ENCODE assay signal across 13 cellular contexts in the genomic region with DNA sequence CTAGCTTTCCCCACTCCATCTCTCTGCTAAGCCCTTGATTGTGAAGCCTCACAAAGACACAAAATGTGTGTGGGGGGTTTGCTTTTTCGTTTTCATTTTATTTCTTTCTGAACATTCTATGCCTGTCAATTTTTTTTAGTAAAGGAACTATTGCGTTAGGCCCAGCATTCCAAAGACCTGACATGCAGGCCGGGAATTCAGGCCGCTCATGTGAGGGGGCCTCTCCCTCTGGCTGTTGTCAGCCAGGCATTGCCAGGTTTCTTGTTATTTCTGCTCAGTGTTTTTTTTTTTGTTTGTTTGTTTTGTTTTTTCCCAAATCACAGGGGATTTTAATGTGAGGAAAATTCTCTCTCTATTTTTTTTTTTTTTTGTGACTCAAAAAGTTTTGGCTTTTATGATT. TPM values are rescaled to one million over a fixed set of nuclear protein-coding genes. Genes with fewer than 3 reads are reported as not detected.
DNase-seq lines count a peak whose midpoint lies in the region; ATAC-seq, FAIRE-seq and TF ChIP-seq lines count a peak whose summit lies in the region.
"Had no signal": no experiment of that assay in that cellular context is flagged by ENCODE, and none has a peak within 500 bp of the region (broad histone marks: within the 10 kb centered on the region; RNA-seq: fewer than 3 reads in every experiment).

No MANE protein-coding gene starts in this region.

- no peak overlapping the region for H3K4me2 ChIP-seq in neuronal stem cell (ENCODE audit: insufficient read depth, low read length, poor library complexity, severe bottlenecking)
- H3K4me2 ChIP-seq in HepG2 (ENCODE audit: low read depth, low read length): no peak overlapping the region

- CTCF ChIA-PET in AG04450 (lab: Charles Lee): no interaction called here
- CTCF ChIA-PET in HepG2 (lab: Yijun Ruan, JAX; ENCODE audit: low intra/inter-chr PET ratio, low total read pairs): no interaction called here

- H3K4me1 ChIP-seq in neuronal stem cell (ENCODE audit: control insufficient read depth in 2 of 2, insufficient read depth in 1 of 2, low read depth in 1 of 2, low read length in 2 of 2) (peaks cover 8 to 10% of the 10 kb centered on the region in 2 donors), HepG2 (ENCODE audit: insufficient read depth, low read length) (peaks cover 24% of the 10 kb centered on the region), prostate gland (replicated peaks) (no peaks in the 10 kb centered on the region)

- FAIRE-seq in HepG2 (lab: Jason Lieb, UNC): no peak

- H3K18ac ChIP-seq in neuronal stem cell (ENCODE audit: low read length): no peak overlapping the region

- H3K36me3 ChIP-seq in neuronal stem cell (replicated peaks in 1 of 2; ENCODE audit: control insufficient read depth in 2 of 2, insufficient read depth in 2 of 2, low read length in 2 of 2) (no peaks in the 10 kb centered on the region), HepG2 (replicated peaks in 1 of 2; ENCODE audit: control insufficient read depth in 1 of 2, insufficient read depth in 2 of 2, low read length in 2 of 2) (no peaks in the 10 kb centered on the region), prostate gland (no peaks in the 10 kb centered on the region)

- no peak overlapping the region for H2BK15ac ChIP-seq in neuronal stem cell (ENCODE audit: low read length)

- H2AK5ac ChIP-seq in neuronal stem cell (ENCODE audit: low read depth, low read length): no peak overlapping the region

- no peaks in the 10 kb centered on the region for H3K79me2 ChIP-seq in HepG2 (ENCODE audit: insufficient read depth, low read length)

- no CpG with 5 or more reads among the region's 4 CpGs for WGBS in neuronal stem cell (ENCODE audit: extremely low coverage in 2 of 2, insufficient read length in 2 of 2, insufficient replicate concordance in 1 of 2), 2 donors
- 4% methylated on average over 4 of the region's 4 CpGs for WGBS in HepG2 (ENCODE audit: low lambda C conversion rate)
- 57% methylated on average over 4 of the region's 4 CpGs for WGBS in prostate gland

- 0 out of 2 replicates have a peak, but pooled peaks have one; percentile 13 for TF ChIP-seq CTCF in AG04450 (IDR thresholded peaks at IDR 0.05; ENCODE audit: low read depth, low read length)
- no peak for TF ChIP-seq CTCF in fibroblast of the aortic adventitia (IDR thresholded peaks at IDR 0.05; ENCODE audit: insufficient read depth, low read length)
- TF ChIP-seq CTCF in GM10266 (IDR thresholded peaks at IDR 0.05; ENCODE audit: control insufficient read depth, insufficient read depth, low read depth, missing control alignments): no peak
- TF ChIP-seq CTCF in HepG2 (CRISPR knock-in tag; IDR thresholded peaks at IDR 0.05): no peak
- TF ChIP-seq CTCF in prostate gland (IDR thresholded peaks at IDR 0.05): no peak

- no peak overlapping the region for H3K23ac ChIP-seq in neuronal stem cell (ENCODE audit: low read depth, low read length, poor library complexity)

- H4K20me1 ChIP-seq in HepG2 (ENCODE audit: insufficient read depth, low read length): no peaks in the 10 kb centered on the region

- intact Hi-C loops in HepG2 (cut with micrococcal nuclease; ENCODE audit: unreplicated experiment): no loop called here
- intact Hi-C loops in prostate gland (cut with DNase I): no loop called here

- DNase-seq in AG04450 (ENCODE audit: low read depth, low spot score) (peak; percentile 71), fibroblast of the aortic adventitia (ENCODE audit: low read depth) (peak; percentile 94), neuronal stem cell (ENCODE audit: low spot score) (no peak), GM10266 (ENCODE audit: extremely low spot score) (no peak), HepG2 (ENCODE audit: low spot score) (no peak), prostate gland (ENCODE audit: low spot score) (no peak)
- DNase-seq: ACHN; activated CD4-positive, CD25-positive, alpha-beta regulatory T cell treated with anti-CD3 and anti-CD28 coated beads, Interleukin-2, amount 50 U/mL, for 72 hours; activated naive CD4-positive, alpha-beta T cell treated with anti-CD3 and anti-CD28 coated beads, Interleukin-2, amount 50 U/mL, for 16 hours; natural killer cell; NCI-H1417 treated with DMSO at 0.1 percent for 48 hours had no signal

- H4K8ac ChIP-seq in neuronal stem cell (ENCODE audit: low read depth, low read length): no peak overlapping the region

- no peak for TF ChIP-seq RAD21 in HepG2 (CRISPR knock-in tag; IDR thresholded peaks at IDR 0.05)

- POLR2A ChIA-PET in AG04450 (lab: Yijun Ruan, JAX): no interaction called here
- POLR2A ChIA-PET in HepG2 (lab: Yijun Ruan, JAX): no interaction called here

- H3K9me3 ChIP-seq in AG04450 (ENCODE audit: control insufficient read depth, insufficient read depth, low read length) (no peaks in the 10 kb centered on the region), neuronal stem cell (replicated peaks in 1 of 2; ENCODE audit: control insufficient read depth in 2 of 2, insufficient read depth in 1 of 2, low read depth in 1 of 2, low read length in 2 of 2) (no peaks in the 10 kb centered on the region), HepG2 (ENCODE audit: low read length) (no peaks in the 10 kb centered on the region), prostate gland (no peaks in the 10 kb centered on the region)

- H3K27me3 ChIP-seq in AG04450 (ENCODE audit: control insufficient read depth, insufficient read depth, low read length): no peaks in the 10 kb centered on the region
- H3K27me3 ChIP-seq in neuronal stem cell (ENCODE audit: control insufficient read depth in 3 of 3, insufficient read depth in 3 of 3, low read depth in 1 of 3, low read length in 3 of 3): no peaks in the 10 kb centered on the region
- peaks cover 0 to 6% of the 10 kb centered on the region in 2 experiments; a peak in 1 of 5 replicates for H3K27me3 ChIP-seq in HepG2 (ENCODE audit: control insufficient read depth in 1 of 2, insufficient read depth in 2 of 2, low read length in 2 of 2)
- H3K27me3 ChIP-seq in prostate gland (replicated peaks; ENCODE audit: insufficient read depth): peaks cover 5% of the 10 kb centered on the region

- no TSS peak for BruUV-seq in HepG2 (replicated peaks; lab: Mats Ljungman, UMichigan)

- no peak overlapping the region for H3K4ac ChIP-seq in neuronal stem cell (ENCODE audit: low read length)

- H4K91ac ChIP-seq in neuronal stem cell (ENCODE audit: low read depth, low read length, poor library complexity): no peak overlapping the region

- no peak for TF ChIP-seq POLR2A in HepG2 (IDR thresholded peaks at IDR 0.05; ENCODE audit: insufficient read depth in 1 of 2, low read depth in 2 of 2, low read length in 2 of 2)
- no peak for TF ChIP-seq POLR2A in prostate gland (IDR thresholded peaks at IDR 0.05)

- H3K27ac ChIP-seq in AG04450 (ENCODE audit: low read depth, low read length): peak overlapping the region; percentile 62
- no peak overlapping the region for H3K27ac ChIP-seq in neuronal stem cell (replicated peaks; ENCODE audit: low read length)
- no peak overlapping the region for H3K27ac ChIP-seq in HepG2 (ENCODE audit: extremely low read length, insufficient read depth, low read length)
- H3K27ac ChIP-seq in prostate gland: no peak overlapping the region

- no peak overlapping the region for H2BK12ac ChIP-seq in neuronal stem cell (ENCODE audit: low read length)

- TF ChIP-seq EP300 in HepG2 (IDR thresholded peaks at IDR 0.05; ENCODE audit: low read depth in 2 of 2, low read length in 2 of 2) (no peak), HepG2 (CRISPR knock-in tag; IDR thresholded peaks at IDR 0.05; ENCODE audit: borderline replicate concordance) (no peak)

- no peak overlapping the region for H2BK120ac ChIP-seq in neuronal stem cell (ENCODE audit: low read depth, low read length)

- no peak overlapping the region for H2BK5ac ChIP-seq in neuronal stem cell (ENCODE audit: low read length)

- H2AFZ ChIP-seq in neuronal stem cell (ENCODE audit: low read length): peak overlapping the region; percentile 90
- no peak overlapping the region for H2AFZ ChIP-seq in HepG2 (ENCODE audit: low read length)

- H3K79me1 ChIP-seq in neuronal stem cell (ENCODE audit: low read depth, low read length): no peaks in the 10 kb centered on the region

- H3K14ac ChIP-seq in neuronal stem cell (ENCODE audit: low read length): no peak overlapping the region

- in situ Hi-C loops in HepG2 (cut with HindIII; ENCODE audit: extremely low pct_ligation_motif_present, low pct_unique_long_range_greater_than_20kb): no loop called here

- no peak overlapping the region for H3K4me3 ChIP-seq in AG04450 (ENCODE audit: low read depth, low read length)
- H3K4me3 ChIP-seq in fibroblast of the aortic adventitia (ENCODE audit: low read depth, low read length): no peak overlapping the region
- H3K4me3 ChIP-seq in neuronal stem cell (ENCODE audit: low read length in 2 of 2): no peak overlapping the region
- H3K4me3 ChIP-seq in HepG2 (replicated peaks in 1 of 3; ENCODE audit: insufficient read depth in 1 of 3, low read depth in 2 of 3, low read length in 3 of 3): no peak overlapping the region
- no peak overlapping the region for H3K4me3 ChIP-seq in prostate gland

- H3K9ac ChIP-seq in neuronal stem cell (ENCODE audit: low read depth, low read length, poor library complexity) (no peak overlapping the region), HepG2 (ENCODE audit: insufficient read depth, low read depth, low read length) (no peak overlapping the region)

- ATAC-seq in SK-N-SH treated with all-trans-retinoic acid at 6 μM for 48 hours (peak; percentile 88), HepG2 (no peak), GM18520 (IDR thresholded peaks at IDR 0.05; ENCODE audit: unreplicated experiment) (no peak)
- ATAC-seq: natural killer cell had no signal

RNA-seq across cellular contexts. Expression of gene MEDAG, which starts 10.3 kb away (rescaled TPM):
- polyA plus RNA-seq in AG04450 (2011; rRNA removed) (3.2 and 3.7 TPM in 2 replicates), HepG2 (2011; rRNA removed) (not detected in 2 replicates)
- 1.9 and 2.4 TPM in 2 replicates for polyA minus RNA-seq in AG04450 (2011; rRNA and poly(A)+ RNA removed)
- total RNA-seq in fibroblast of the aortic adventitia (ENCODE audit: low replicate concordance) (122 and 325 TPM in 2 replicates), HepG2 (2016; rRNA removed; fragmentation: Illumina TruSeq; extraction: Trizol) (not detected in 2 replicates), prostate gland (10 to 100 TPM in 1 of 2 donors, under 1 TPM in 1; 0.23 to 13.0 TPM)
- polyA plus RNA-seq in neuronal stem cell (2013, experiment 1 of 2): 0.31 TPM
- polyA plus RNA-seq in neuronal stem cell (2013, experiment 2 of 2): 0.18 TPM
- total RNA-seq in HepG2 (2016; cell fraction: cytosol; rRNA removed; fragmentation: Illumina TruSeq; extraction: Trizol; ENCODE audit: low read depth): not detected in 2 replicates
- not detected in 2 replicates for total RNA-seq in HepG2 (2016; cell fraction: insoluble cytoplasmic fraction; rRNA removed; fragmentation: Illumina TruSeq; extraction: Trizol)
- total RNA-seq in HepG2 (2016; cell fraction: membrane; rRNA removed; fragmentation: Illumina TruSeq; extraction: Trizol): not detected in 2 replicates
- not detected in 2 replicates for total RNA-seq in HepG2 (2016; cell fraction: nucleus; rRNA removed; fragmentation: Illumina TruSeq; extraction: Trizol)
- polyA plus RNA-seq in HepG2 (2011; cell fraction: cytosol; rRNA removed): not detected in 2 replicates
- polyA plus RNA-seq in HepG2 (2011; cell fraction: nucleus; rRNA removed): not detected in 2 replicates
- polyA plus RNA-seq in HepG2 (2012): not detected in 2 replicates
- polyA plus RNA-seq in HepG2 (2016; cell fraction: cytosol; fragmentation: Illumina TruSeq; extraction: Trizol; ENCODE audit: low read depth): not detected in 2 replicates
- polyA plus RNA-seq in HepG2 (2016; cell fraction: insoluble cytoplasmic fraction; fragmentation: Illumina TruSeq; extraction: Trizol; ENCODE audit: low read depth): not detected in 2 replicates
- not detected in 2 replicates for polyA plus RNA-seq in HepG2 (2016; cell fraction: membrane; fragmentation: Illumina TruSeq; extraction: Trizol; ENCODE audit: low read depth)
- polyA plus RNA-seq in HepG2 (2016; cell fraction: nucleus; fragmentation: Illumina TruSeq; extraction: Trizol; ENCODE audit: insufficient read depth, low read depth): not detected in 2 replicates
- polyA minus RNA-seq in HepG2 (2011; rRNA and poly(A)+ RNA removed; ENCODE audit: low replicate concordance): not detected in 2 replicates
- polyA minus RNA-seq in HepG2 (2011; cell fraction: cytosol; rRNA and poly(A)+ RNA removed): not detected in 2 replicates
- not detected in 2 replicates for polyA minus RNA-seq in HepG2 (2011; cell fraction: nucleus; rRNA and poly(A)+ RNA removed)
- total RNA-seq: natural killer cell had no signal

RNA-seq across cellular contexts. Expression of gene TEX26, which starts 36.7 kb away (rescaled TPM):
- polyA plus RNA-seq in AG04450 (2011; rRNA removed): 0.09 TPM in 1 of 2 replicates, not detected in the other
- not detected in 2 replicates for polyA minus RNA-seq in AG04450 (2011; rRNA and poly(A)+ RNA removed)
- not detected in 2 replicates for total RNA-seq in fibroblast of the aortic adventitia (ENCODE audit: low replicate concordance)
- 0.24 TPM for polyA plus RNA-seq in neuronal stem cell (2013, experiment 1 of 2)
- polyA plus RNA-seq in neuronal stem cell (2013, experiment 2 of 2): 0.18 TPM
- total RNA-seq in HepG2 (2016; rRNA removed; fragmentation: Illumina TruSeq; extraction: Trizol): not detected in 2 replicates
- total RNA-seq in HepG2 (2016; cell fraction: cytosol; rRNA removed; fragmentation: Illumina TruSeq; extraction: Trizol; ENCODE audit: low read depth): not detected in 2 replicates
- not detected in 2 replicates for total RNA-seq in HepG2 (2016; cell fraction: insoluble cytoplasmic fraction; rRNA removed; fragmentation: Illumina TruSeq; extraction: Trizol)
- total RNA-seq in HepG2 (2016; cell fraction: membrane; rRNA removed; fragmentation: Illumina TruSeq; extraction: Trizol): not detected in 2 replicates
- not detected in 2 replicates for total RNA-seq in HepG2 (2016; cell fraction: nucleus; rRNA removed; fragmentation: Illumina TruSeq; extraction: Trizol)
- polyA plus RNA-seq in HepG2 (2011; rRNA removed): not detected in 2 replicates
- polyA plus RNA-seq in HepG2 (2011; cell fraction: cytosol; rRNA removed): not detected in 2 replicates
- polyA plus RNA-seq in HepG2 (2011; cell fraction: nucleus; rRNA removed): not detected in 2 replicates
- not detected in 2 replicates for polyA plus RNA-seq in HepG2 (2012)
- polyA plus RNA-seq in HepG2 (2016; cell fraction: cytosol; fragmentation: Illumina TruSeq; extraction: Trizol; ENCODE audit: low read depth): not detected in 2 replicates
- polyA plus RNA-seq in HepG2 (2016; cell fraction: insoluble cytoplasmic fraction; fragmentation: Illumina TruSeq; extraction: Trizol; ENCODE audit: low read depth): not detected in 2 replicates
- polyA plus RNA-seq in HepG2 (2016; cell fraction: membrane; fragmentation: Illumina TruSeq; extraction: Trizol; ENCODE audit: low read depth): not detected in 2 replicates
- not detected in 2 replicates for polyA plus RNA-seq in HepG2 (2016; cell fraction: nucleus; fragmentation: Illumina TruSeq; extraction: Trizol; ENCODE audit: insufficient read depth, low read depth)
- polyA minus RNA-seq in HepG2 (2011; rRNA and poly(A)+ RNA removed; ENCODE audit: low replicate concordance): not detected in 2 replicates
- not detected in 2 replicates for polyA minus RNA-seq in HepG2 (2011; cell fraction: cytosol; rRNA and poly(A)+ RNA removed)
- polyA minus RNA-seq in HepG2 (2011; cell fraction: nucleus; rRNA and poly(A)+ RNA removed): not detected in 2 replicates
- not detected for total RNA-seq in prostate gland
- total RNA-seq: natural killer cell had no signal

Comparison
In these comparisons a context has a peak if more than half of its experiments do, and no peak if none do; other contexts are left out.
1. DNase-seq: peak in AG04450 (single experiment) and fibroblast of the aortic adventitia (single experiment); none in neuronal stem cell (single experiment), GM10266 (single experiment), HepG2 (single experiment) and prostate gland (single experiment).